In the genomic region with DNA sequence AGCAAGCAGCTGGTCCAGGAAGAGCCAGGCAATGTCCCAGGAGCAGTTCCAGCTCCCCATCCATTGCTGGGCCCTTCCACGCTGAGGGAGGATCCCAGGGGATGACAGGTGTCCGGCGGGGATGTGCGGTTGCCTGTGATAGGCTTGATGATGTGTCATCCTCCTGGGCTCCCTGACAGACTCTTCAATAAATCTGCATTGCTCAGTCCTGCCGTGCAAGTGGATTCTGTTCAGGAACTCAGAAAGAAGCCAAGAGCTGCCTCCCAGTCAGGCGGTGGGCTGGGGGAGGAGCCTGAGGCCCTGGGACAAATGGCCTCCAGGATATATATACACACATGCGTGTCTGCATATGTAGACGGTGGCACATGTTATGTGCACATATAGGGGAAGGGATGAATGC, we compare ENCODE assay signal across 16 cellular contexts. TPM values are rescaled to one million over a fixed set of nuclear protein-coding genes. Genes with fewer than 3 reads are reported as not detected.
DNase-seq lines count a peak whose midpoint lies in the region; ATAC-seq and TF ChIP-seq lines count a peak whose summit lies in the region.
"Had no signal": no experiment of that assay in that cellular context is flagged by ENCODE, and none has a peak within 500 bp of the region (broad histone marks: within the 10 kb centered on the region; RNA-seq: fewer than 3 reads in every experiment).

No MANE protein-coding gene starts in this region.

- no peak for ATAC-seq in activated T-helper 17 cell treated with anti-CD3 and anti-CD28 coated beads, Interleukin-2, amount 50 U/mL, for 72 hours (replicated peaks)

- H3K27ac Mint-ChIP-seq in glutamatergic neuron (ENCODE audit: unreplicated experiment) = peak overlapping the region; percentile 64
- no peak overlapping the region for H3K27ac Mint-ChIP-seq in MCF 10A (ENCODE audit: low read depth, unreplicated experiment)
- H3K27ac Mint-ChIP-seq in activated T-helper 17 cell treated with anti-CD3 and anti-CD28 coated beads, Interleukin-2, amount 50 U/mL, for 72 hours = no peak overlapping the region
- H3K27ac Mint-ChIP-seq: CD4-positive, alpha-beta T cell had no signal

- H3K36me3 ChIP-seq in BLaER1 treated with 17β-estradiol and CSF1 and Interleukin-3, amounts not matched to agents 10 nM and 100 nM = no peaks in the 10 kb centered on the region
- H3K36me3 ChIP-seq in neuronal stem cell (replicated peaks in 1 of 2; ENCODE audit: control insufficient read depth in 2 of 2, insufficient read depth in 2 of 2, low read length in 2 of 2) = no peaks in the 10 kb centered on the region
- H3K36me3 ChIP-seq: HAP-1 had no signal

- H3K4me1 Mint-ChIP-seq in glutamatergic neuron (ENCODE audit: low read depth, unreplicated experiment) (peaks cover 32% of the 10 kb centered on the region), MCF 10A (ENCODE audit: insufficient read depth, unreplicated experiment) (no peaks in the 10 kb centered on the region)
- H3K4me1 Mint-ChIP-seq in activated T-helper 17 cell treated with anti-CD3 and anti-CD28 coated beads, Interleukin-2, amount 50 U/mL, for 72 hours = no peaks in the 10 kb centered on the region

- no peaks in the 10 kb centered on the region for H3K79me1 ChIP-seq in neuronal stem cell (ENCODE audit: low read depth, low read length)

- 0 out of 22 replicates have a peak, but pooled peaks cover 0 to 6% (median 0%) of the 10 kb centered on the region in 11 experiments for H3K27me3 ChIP-seq in BLaER1 treated with 17β-estradiol and CSF1 and Interleukin-3, amounts not matched to agents 10 nM and 100 nM
- peaks cover 0 to 22% (median 0%) of the 10 kb centered on the region in 3 experiments for H3K27me3 ChIP-seq in neuronal stem cell (ENCODE audit: control insufficient read depth in 3 of 3, insufficient read depth in 3 of 3, low read depth in 1 of 3, low read length in 3 of 3)

- H2BK12ac ChIP-seq in neuronal stem cell (ENCODE audit: low read length) = no peak overlapping the region

- H3K27me3 Mint-ChIP-seq in glutamatergic neuron (ENCODE audit: unreplicated experiment) (peaks cover 5% of the 10 kb centered on the region), MCF 10A (ENCODE audit: insufficient read depth, unreplicated experiment) (no peaks in the 10 kb centered on the region)
- H3K27me3 Mint-ChIP-seq in activated T-helper 17 cell treated with anti-CD3 and anti-CD28 coated beads, Interleukin-2, amount 50 U/mL, for 72 hours = peaks cover 11% of the 10 kb centered on the region

- peaks cover 0 to 14% (median 0%) of the 10 kb centered on the region in 11 experiments; a peak in 5 of 22 replicates for H4K20me1 ChIP-seq in BLaER1 treated with 17β-estradiol and CSF1 and Interleukin-3, amounts not matched to agents 10 nM and 100 nM

- H3K4ac ChIP-seq in neuronal stem cell (ENCODE audit: low read length) = no peak overlapping the region

- no peak overlapping the region for H2BK120ac ChIP-seq in neuronal stem cell (ENCODE audit: low read depth, low read length)

- peak overlapping the region; percentile 27 for H3K14ac ChIP-seq in neuronal stem cell (ENCODE audit: low read length)

- peak overlapping the region; percentile 25 for H3K18ac ChIP-seq in neuronal stem cell (ENCODE audit: low read length)

- no peak overlapping the region for H4K8ac ChIP-seq in neuronal stem cell (ENCODE audit: low read depth, low read length)

- H2BK15ac ChIP-seq in neuronal stem cell (ENCODE audit: low read length) = no peak overlapping the region

- H3K4me3 Mint-ChIP-seq in glutamatergic neuron (ENCODE audit: unreplicated experiment) (peak overlapping the region; percentile 57), MCF 10A (ENCODE audit: unreplicated experiment) (no peak overlapping the region)
- no peak overlapping the region for H3K4me3 Mint-ChIP-seq in activated T-helper 17 cell treated with anti-CD3 and anti-CD28 coated beads, Interleukin-2, amount 50 U/mL, for 72 hours
- H3K4me3 Mint-ChIP-seq: CD4-positive, alpha-beta T cell had no signal

- no peak overlapping the region for H4K91ac ChIP-seq in neuronal stem cell (ENCODE audit: low read depth, low read length, poor library complexity)

- in situ Hi-C loops in G401 (cut with HindIII; ENCODE audit: low sequenced_read_pairs) = no loop called here

- POLR2A ChIA-PET in MCF 10A (lab: Yijun Ruan, JAX) = interaction anchor here (0.7 kb wide), 1 partner anchor 903 kb away, joined by 4 read pairs; no protein-coding TSS in a partner anchor

- no peaks in the 10 kb centered on the region for H3K9me3 ChIP-seq in BLaER1 treated with 17β-estradiol and CSF1 and Interleukin-3, amounts not matched to agents 10 nM and 100 nM (replicated peaks in 1 of 11)
- H3K9me3 ChIP-seq in neuronal stem cell (replicated peaks in 1 of 2; ENCODE audit: control insufficient read depth in 2 of 2, insufficient read depth in 1 of 2, low read depth in 1 of 2, low read length in 2 of 2) = no peaks in the 10 kb centered on the region
- H3K9me3 ChIP-seq: HAP-1 had no signal

- no peak overlapping the region for H3K27ac ChIP-seq in BLaER1 treated with 17β-estradiol and CSF1 and Interleukin-3, amounts not matched to agents 10 nM and 100 nM
- no peak overlapping the region for H3K27ac ChIP-seq in neuronal stem cell (replicated peaks; ENCODE audit: low read length)

- DNase-seq in M059J (ENCODE audit: low read depth) (peak; percentile 4), glutamatergic neuron (no peak), neuronal stem cell (ENCODE audit: low spot score) (no peak), G401 (ENCODE audit: low spot score) (no peak), MCF 10A (ENCODE audit: unreplicated experiment) (no peak)
- DNase-seq: ACHN; AML-193; CD4-positive, alpha-beta T cell; NCI-H1436 treated with DMSO at 0.1 percent for 48 hours; NCI-H2081; NCI-H526 treated with DMSO at 0.1 percent for 48 hours; SIG-M5 had no signal

- H3K4me1 ChIP-seq in BLaER1 treated with 17β-estradiol and CSF1 and Interleukin-3, amounts not matched to agents 10 nM and 100 nM = peaks cover 0 to 78% (median 58%) of the 10 kb centered on the region in 10 experiments; a peak in 17 of 20 replicates
- peaks cover 5 to 6% of the 10 kb centered on the region in 2 donors for H3K4me1 ChIP-seq in neuronal stem cell (ENCODE audit: control insufficient read depth in 2 of 2, insufficient read depth in 1 of 2, low read depth in 1 of 2, low read length in 2 of 2)
- H3K4me1 ChIP-seq: HAP-1 had no signal

- no peak overlapping the region for H2AK5ac ChIP-seq in neuronal stem cell (ENCODE audit: low read depth, low read length)

- peak overlapping the region in 8 of 11 experiments; percentile 27 to 80 (median 65); a peak in 15 of 22 replicates for H3K4me2 ChIP-seq in BLaER1 treated with 17β-estradiol and CSF1 and Interleukin-3, amounts not matched to agents 10 nM and 100 nM
- H3K4me2 ChIP-seq in neuronal stem cell (ENCODE audit: insufficient read depth, low read length, poor library complexity, severe bottlenecking) = no peak overlapping the region

- no peak overlapping the region for H3K23ac ChIP-seq in neuronal stem cell (ENCODE audit: low read depth, low read length, poor library complexity)

- H3K36me3 Mint-ChIP-seq in glutamatergic neuron (ENCODE audit: unreplicated experiment) = no peaks in the 10 kb centered on the region
- H3K36me3 Mint-ChIP-seq in MCF 10A (ENCODE audit: insufficient read depth, unreplicated experiment) = no peaks in the 10 kb centered on the region
- no peaks in the 10 kb centered on the region for H3K36me3 Mint-ChIP-seq in activated T-helper 17 cell treated with anti-CD3 and anti-CD28 coated beads, Interleukin-2, amount 50 U/mL, for 72 hours (ENCODE audit: low read depth)

- H3K9ac ChIP-seq in BLaER1 treated with 17β-estradiol and CSF1 and Interleukin-3, amounts not matched to agents 10 nM and 100 nM = no peak overlapping the region
- no peak overlapping the region for H3K9ac ChIP-seq in neuronal stem cell (ENCODE audit: low read depth, low read length, poor library complexity)

- CTCF ChIA-PET in MCF 10A (lab: Yijun Ruan, JAX) = interaction anchor here (1.6 kb wide), 1 partner anchor 99 kb away, joined by 5 read pairs; no protein-coding TSS in a partner anchor

- H2BK5ac ChIP-seq in neuronal stem cell (ENCODE audit: low read length) = no peak overlapping the region

- BruUV-seq in MCF 10A (replicated peaks; lab: Mats Ljungman, UMichigan) = no TSS peak

- intact Hi-C loops in MCF 10A (cut with micrococcal nuclease) = no loop called here

- H3K9me3 Mint-ChIP-seq in glutamatergic neuron (ENCODE audit: unreplicated experiment) (peaks cover 7% of the 10 kb centered on the region), MCF 10A (ENCODE audit: unreplicated experiment) (peaks cover 20% of the 10 kb centered on the region)
- no peaks in the 10 kb centered on the region for H3K9me3 Mint-ChIP-seq in activated T-helper 17 cell treated with anti-CD3 and anti-CD28 coated beads, Interleukin-2, amount 50 U/mL, for 72 hours
- H3K9me3 Mint-ChIP-seq: CD4-positive, alpha-beta T cell had no signal

- TF ChIP-seq CTCF in glutamatergic neuron (IDR thresholded peaks at IDR 0.05; ENCODE audit: partially characterized antibody, unreplicated experiment) = no peak
- TF ChIP-seq CTCF in MCF 10A (IDR thresholded peaks at IDR 0.05; ENCODE audit: unreplicated experiment) = no peak

- no peak overlapping the region for H3K4me3 ChIP-seq in BLaER1 treated with 17β-estradiol and CSF1 and Interleukin-3, amounts not matched to agents 10 nM and 100 nM
- H3K4me3 ChIP-seq in neuronal stem cell (ENCODE audit: low read length in 2 of 2) = no peak overlapping the region
- H3K4me3 ChIP-seq: HAP-1 had no signal

- no CpG with 5 or more reads among the region's 8 CpGs for WGBS in neuronal stem cell (ENCODE audit: extremely low coverage in 2 of 2, insufficient read length in 2 of 2, insufficient replicate concordance in 1 of 2), 2 donors

- H2AFZ ChIP-seq in neuronal stem cell (ENCODE audit: low read length) = no peak overlapping the region

RNA-seq across cellular contexts. Expression of a gene that starts 28.2 kb away (rescaled TPM):
- not detected in 2 replicates for total RNA-seq in M059J (2014; rRNA removed; shearing (Covaris generic))
- total RNA-seq in glutamatergic neuron (ENCODE audit: unreplicated experiment) = 947 TPM
- 122 TPM for polyA plus RNA-seq in neuronal stem cell (2013, experiment 1 of 2)
- 121 TPM for polyA plus RNA-seq in neuronal stem cell (2013, experiment 2 of 2)
- total RNA-seq in G401 (2014; rRNA removed; shearing (Covaris generic)) = 1.4 TPM in 1 of 2 replicates, not detected in the other
- not detected in 2 replicates for total RNA-seq in MCF 10A (2022)
- not detected for total RNA-seq in activated T-helper 17 cell treated with anti-CD3 and anti-CD28 coated beads, Interleukin-2, amount 50 U/mL, for 72 hours
- total RNA-seq: CD4-positive, alpha-beta T cell; OCI-LY7 had no signal

Comparison
In these comparisons a context has a peak if more than half of its experiments do, and no peak if none do; other contexts are left out.
1. RNA of a gene that starts 28.2 kb away (total RNA-seq): 947 TPM in glutamatergic neuron (single experiment); not detected in activated T-helper 17 cell treated with anti-CD3 and anti-CD28 coated beads, Interleukin-2, amount 50 U/mL, for 72 hours, not detected in M059J, 1.4 TPM in G401 and not detected in MCF 10A; every median in the first group is over 100 times any median in the second.